Comparison of ENCODE assay signal across 25 cellular contexts in genomic region chr9:124005372-124005771, GRCh38. TPM values are rescaled to one million over a fixed set of nuclear protein-coding genes. Genes with fewer than 3 reads are reported as not detected.
"Had no signal": no experiment of that assay in that cellular context is flagged by ENCODE, and none has a peak within 500 bp of the region (broad histone marks: within the 10 kb centered on the region; RNA-seq: fewer than 3 reads in every experiment).

No MANE protein-coding gene starts in this region.

- H3K36me3 ChIP-seq: cardiac muscle cell, left ventricle myocardium inferior, tibial artery had no signal

- ATAC-seq: foreskin keratinocyte; naive thymus-derived CD8-positive, alpha-beta T cell; sciatic nerve; stimulated activated effector memory CD8-positive, alpha-beta T cell treated with anti-CD3 and anti-CD28 coated beads, Interleukin-12 subunit alpha, Interleukin-12 subunit beta, amount 100 ng/mL, for 72 hours; stimulated activated naive CD8-positive, alpha-beta T cell treated with anti-CD3 and anti-CD28 coated beads, Interleukin-15, amount 100 ng/mL, for 72 hours had no signal

- H3K27ac ChIP-seq: cardiac muscle cell, foreskin keratinocyte, left ventricle myocardium inferior, tibial artery had no signal

- DNase-seq: activated CD4-positive, alpha-beta memory T cell treated with anti-CD3 and anti-CD28 coated beads for 36 hours; activated CD4-positive, alpha-beta T cell treated with anti-CD3 and anti-CD28 coated beads for 48 hours; activated CD4-positive, CD25-positive, alpha-beta regulatory T cell; activated effector memory CD4-positive, alpha-beta T cell treated with anti-CD3 and anti-CD28 coated beads, Interleukin-2, amount 50 U/mL, for 16 hours; activated naive CD4-positive, alpha-beta T cell treated with anti-CD3 and anti-CD28 coated beads, Interleukin-2, amount 10 ng/mL, durations not matched to agents 7 days and 5 days; activated T-cell treated with anti-CD3 and anti-CD28 coated beads, Interleukin-2, amount 50 U/mL, for 48 hours; amygdala; foreskin keratinocyte; left ventricle myocardium inferior; naive thymus-derived CD8-positive, alpha-beta T cell; small intestine; stimulated activated CD4-positive, alpha-beta T cell treated with anti-CD3 and anti-CD28 coated beads, Interleukin-2, amount 100 ng/mL, for 24 hours; stimulated activated naive CD8-positive, alpha-beta T cell treated with anti-CD3 and anti-CD28 coated beads, Interleukin-15, amount 100 ng/mL, for 72 hours; T1000 had no signal

- H3K4me3 ChIP-seq: cardiac muscle cell, left ventricle myocardium inferior, tibial artery had no signal

- FAIRE-seq: endometrium, small intestine had no signal

- H3K4me1 ChIP-seq: foreskin keratinocyte had no signal

- H3K9me3 ChIP-seq: left ventricle myocardium inferior, tibial artery had no signal

RNA-seq across cellular contexts. Expression of gene LHX2, which starts 6.2 kb away (rescaled TPM):
- total RNA-seq: activated CD4-positive, alpha-beta memory T cell treated with anti-CD3 and anti-CD28 coated beads for 36 hours; foreskin keratinocyte; left ventricle myocardium inferior; lung microvascular endothelial cell; mesothelial cell of epicardium; naive thymus-derived CD8-positive, alpha-beta T cell; posterior vena cava; renal cortical epithelial cell; sciatic nerve; ureter had no signal
- polyA plus RNA-seq: esophagus; foreskin keratinocyte; naive thymus-derived CD8-positive, alpha-beta T cell; small intestine had no signal
